In genomic region chr11:96012086-96012824, GRCh38 we compare ENCODE assay signal across 1 cellular context.
TF ChIP-seq lines count a peak whose summit lies in the region.

No MANE protein-coding gene starts in this region.

TF ChIP-seq in GM12878, 131 proteins besides CTCF, POLR2A, EP300 and RAD21 (continued from another document and continues in another):
- TF ChIP-seq IRF3 (IDR thresholded peaks at IDR 0.05) = no peak
- TF ChIP-seq NR2F1 (conservative IDR thresholded peaks at IDR 0.05) = peak; percentile 75
- no peak for TF ChIP-seq BRCA1 (IDR thresholded peaks at IDR 0.05; ENCODE audit: low read depth, low read length)
- TF ChIP-seq SP1 (IDR thresholded peaks at IDR 0.05; ENCODE audit: low read depth, low read length) = peak; percentile 29
- peak; percentile 77 for TF ChIP-seq SPI1 (IDR thresholded peaks at IDR 0.05; ENCODE audit: borderline replicate concordance, insufficient read depth, low read depth, low read length)
- TF ChIP-seq MEF2A (IDR thresholded peaks at IDR 0.05; ENCODE audit: insufficient read depth, low read depth, low read length) = 0 out of 2 replicates have a peak, but pooled peaks have one; percentile 48
- TF ChIP-seq SUPT20H (IDR thresholded peaks at IDR 0.05; ENCODE audit: borderline replicate concordance, control insufficient read depth, low read depth, low read length) = no peak
- no peak for TF ChIP-seq LARP7 (IDR thresholded peaks at IDR 0.05)
- TF ChIP-seq ZNF274 (IDR thresholded peaks at IDR 0.05; ENCODE audit: insufficient read depth, insufficient read length) = no peak
- TF ChIP-seq POU2F2 (IDR thresholded peaks at IDR 0.05; ENCODE audit: borderline replicate concordance, low read depth, low read length) = 0 out of 3 replicates have a peak, but pooled peaks have one; percentile 63
- TF ChIP-seq BACH1 (IDR thresholded peaks at IDR 0.05; ENCODE audit: borderline replicate concordance) = peak; percentile 62; the same call in 1 of the 2 replicates
- no peak for TF ChIP-seq EGR1 (IDR thresholded peaks at IDR 0.05; ENCODE audit: borderline replicate concordance in 1 of 2, low read depth in 2 of 2, low read length in 2 of 2)
- TF ChIP-seq ZBTB33 (IDR thresholded peaks at IDR 0.05) = no peak
- no peak for TF ChIP-seq ATF2 (IDR thresholded peaks at IDR 0.05; ENCODE audit: low read length)
- no peak for TF ChIP-seq NFYA (IDR thresholded peaks at IDR 0.05; ENCODE audit: borderline replicate concordance, low read depth, low read length)
- TF ChIP-seq SIX5 (IDR thresholded peaks at IDR 0.05; ENCODE audit: low read depth, low read length, severe bottlenecking) = no peak
- TF ChIP-seq ZNF24 (IDR thresholded peaks at IDR 0.05) = peak; percentile 80
- no peak for TF ChIP-seq SIN3A (IDR thresholded peaks at IDR 0.05; ENCODE audit: low read depth, low read length)
- no peak for TF ChIP-seq POLR2AphosphoS2 (IDR thresholded peaks at IDR 0.05; ENCODE audit: low read depth, low read length)
- no peak; the same call in 1 of the 2 replicates for TF ChIP-seq NKRF (conservative IDR thresholded peaks at IDR 0.05)
- TF ChIP-seq BCL3 (IDR thresholded peaks at IDR 0.05; ENCODE audit: borderline replicate concordance, insufficient read depth, low read depth, low read length, poor library complexity, severe bottlenecking) = no peak
- TF ChIP-seq ZBED1 (IDR thresholded peaks at IDR 0.05; ENCODE audit: borderline replicate concordance) = no peak
- no peak for TF ChIP-seq TAF1 (IDR thresholded peaks at IDR 0.05; ENCODE audit: borderline replicate concordance, low read depth, low read length)
- no peak for TF ChIP-seq ESRRA (IDR thresholded peaks at IDR 0.05; ENCODE audit: low read length)
- no peak for TF ChIP-seq SMAD5 (IDR thresholded peaks at IDR 0.05; ENCODE audit: low read depth)
- TF ChIP-seq ZNF384 (IDR thresholded peaks at IDR 0.05; ENCODE audit: borderline replicate concordance, low read depth, low read length) = no peak
- TF ChIP-seq ASH2L (IDR thresholded peaks at IDR 0.05; ENCODE audit: borderline replicate concordance, low read depth) = no peak
- no peak for TF ChIP-seq CREB1 (IDR thresholded peaks at IDR 0.05; ENCODE audit: low read depth)
- TF ChIP-seq IKZF2 (IDR thresholded peaks at IDR 0.05) = peak; percentile 95
- TF ChIP-seq CBFB (IDR thresholded peaks at IDR 0.05; ENCODE audit: low read depth) = 0 out of 2 replicates have a peak, but pooled peaks have one; percentile 32
- no peak for TF ChIP-seq HDAC2 (IDR thresholded peaks at IDR 0.05)
- TF ChIP-seq PML (IDR thresholded peaks at IDR 0.05; ENCODE audit: low read length) = no peak
- TF ChIP-seq BHLHE40 (IDR thresholded peaks at IDR 0.05; ENCODE audit: borderline replicate concordance in 1 of 2, low read depth in 2 of 2, low read length in 1 of 2) = peak; percentile 99
- no peak for TF ChIP-seq USF1 (IDR thresholded peaks at IDR 0.05; ENCODE audit: borderline replicate concordance, extremely low read length, insufficient read depth, low read depth, low read length)
- TF ChIP-seq ATF3 (IDR thresholded peaks at IDR 0.05; ENCODE audit: borderline replicate concordance, extremely low read depth, low read depth, low read length) = no peak
- TF ChIP-seq SUZ12 (IDR thresholded peaks at IDR 0.05; ENCODE audit: unreplicated experiment) = no peak
- no peak for TF ChIP-seq REST (IDR thresholded peaks at IDR 0.05; ENCODE audit: low read depth, low read length)
- no peak for TF ChIP-seq CBX3 (IDR thresholded peaks at IDR 0.05; ENCODE audit: borderline replicate concordance, low read depth)
- no peak for TF ChIP-seq RCOR1 (conservative IDR thresholded peaks at IDR 0.05; ENCODE audit: low read depth, low read length)
- TF ChIP-seq MTA3 (IDR thresholded peaks at IDR 0.05; ENCODE audit: borderline replicate concordance, low read length) = no peak
- TF ChIP-seq MYC (IDR thresholded peaks at IDR 0.05; ENCODE audit: insufficient read depth, insufficient read length, insufficient replicate concordance, low read length, severe bottlenecking) = no peak
- TF ChIP-seq E4F1 (IDR thresholded peaks at IDR 0.05; ENCODE audit: borderline replicate concordance, partially characterized antibody) = no peak
- TF ChIP-seq ZBTB40 (IDR thresholded peaks at IDR 0.05; ENCODE audit: borderline replicate concordance) = peak; percentile 8; the same call in 1 of the 2 replicates
